ENCODE assay signal across 20 cellular contexts in the genomic region with DNA sequence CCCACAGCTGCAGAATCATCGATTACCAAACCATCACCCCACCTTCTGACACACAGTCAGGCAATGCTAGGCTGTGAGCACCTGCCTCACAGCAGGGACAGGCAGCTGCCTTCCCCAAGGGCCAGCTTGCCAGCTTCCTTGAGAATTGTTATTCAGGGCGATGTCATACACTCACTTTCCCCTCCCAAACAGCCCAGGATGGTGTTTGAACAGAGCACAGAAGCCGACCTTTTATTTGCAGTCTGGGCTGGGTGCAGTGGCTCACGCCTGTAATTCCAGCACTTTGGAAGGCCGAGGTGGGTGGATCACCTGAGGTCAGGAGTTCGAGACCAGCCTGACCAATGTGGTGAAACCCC.
DNase-seq lines count a peak whose midpoint lies in the region; ATAC-seq and TF ChIP-seq lines count a peak whose summit lies in the region.
"Had no signal": no experiment of that assay in that cellular context is flagged by ENCODE, and none has a peak within 500 bp of the region (broad histone marks: within the 10 kb centered on the region; RNA-seq: fewer than 3 reads in every experiment).

No MANE protein-coding gene starts in this region.

- intact Hi-C loops in esophagus squamous epithelium (cut with DNase I) = no loop called here

- H3K4me3 Mint-ChIP-seq in neural progenitor cell = no peak overlapping the region
- no peak overlapping the region for H3K4me3 Mint-ChIP-seq in activated CD4-positive, alpha-beta T cell treated with anti-CD3 and anti-CD28 coated beads, Interleukin-2, amount 10 ng/mL, durations not matched to agents 7 days and 5 days

- H3K4me2 ChIP-seq in neural progenitor cell = peak overlapping the region; percentile 19

- POLR2A ChIA-PET in activated CD4-positive, alpha-beta T cell treated with anti-CD3 and anti-CD28 coated beads, Interleukin-2, amount 10 ng/mL, durations not matched to agents 7 days and 5 days (lab: Charles Lee) = no interaction called here

- peaks cover 43% of the 10 kb centered on the region for H3K4me1 ChIP-seq in neural progenitor cell
- peaks cover 0 to 7% (median 0%) of the 10 kb centered on the region in 3 donors for H3K4me1 ChIP-seq in esophagus squamous epithelium
- H3K4me1 ChIP-seq: pancreas, Peyer's patch had no signal

- no peak for TF ChIP-seq POLR2A in esophagus squamous epithelium (IDR thresholded peaks at IDR 0.05)

- no peaks in the 10 kb centered on the region for H3K27me3 ChIP-seq in neural progenitor cell
- peaks cover 0 to 3% (median 0%) of the 10 kb centered on the region in 4 donors for H3K27me3 ChIP-seq in esophagus squamous epithelium
- H3K27me3 ChIP-seq: pancreas, Peyer's patch had no signal

- H3F3A ChIP-seq in neural progenitor cell (ENCODE audit: low read depth) = peaks cover 19% of the 10 kb centered on the region

- H3K36me3 ChIP-seq in neural progenitor cell = no peaks in the 10 kb centered on the region
- H3K36me3 ChIP-seq in esophagus squamous epithelium = peaks cover 0 to 3% (median 0%) of the 10 kb centered on the region in 3 donors
- H3K36me3 ChIP-seq: pancreas had no signal

- peaks cover 3% of the 10 kb centered on the region for H3K27me3 Mint-ChIP-seq in neural progenitor cell (ENCODE audit: insufficient read depth, low read depth)
- peaks cover 3% of the 10 kb centered on the region for H3K27me3 Mint-ChIP-seq in activated CD4-positive, alpha-beta T cell treated with anti-CD3 and anti-CD28 coated beads, Interleukin-2, amount 10 ng/mL, durations not matched to agents 7 days and 5 days

- H3K79me2 ChIP-seq in neural progenitor cell (ENCODE audit: low read depth) = no peaks in the 10 kb centered on the region

- H3K27ac ChIP-seq in neural progenitor cell = no peak overlapping the region
- H3K27ac ChIP-seq in esophagus squamous epithelium = no peak overlapping the region
- H3K27ac ChIP-seq: 22Rv1, pancreas, Peyer's patch had no signal

- H3K9me3 ChIP-seq in neural progenitor cell (ENCODE audit: low read depth) (no peaks in the 10 kb centered on the region), esophagus squamous epithelium (no peaks in the 10 kb centered on the region)
- H3K9me3 ChIP-seq: pancreas, Peyer's patch had no signal

- 27 to 30% methylated on average over 2 to 3 of the region's 6 CpGs for WGBS in esophagus squamous epithelium, 2 donors

- H3K4me1 Mint-ChIP-seq in neural progenitor cell = peaks cover 45% of the 10 kb centered on the region
- H3K4me1 Mint-ChIP-seq in activated CD4-positive, alpha-beta T cell treated with anti-CD3 and anti-CD28 coated beads, Interleukin-2, amount 10 ng/mL, durations not matched to agents 7 days and 5 days = peaks cover 17% of the 10 kb centered on the region

- CTCF ChIA-PET in activated CD4-positive, alpha-beta T cell treated with anti-CD3 and anti-CD28 coated beads, Interleukin-2, amount 10 ng/mL, durations not matched to agents 7 days and 5 days (lab: Charles Lee) = interaction anchor here (1.3 to 3.8 kb wide), 5 partner anchors 12 to 239 kb away, joined by 3 to 21 read pairs (median 5); no protein-coding TSS in a partner anchor

- TF ChIP-seq CTCF in neural progenitor cell (IDR thresholded peaks at IDR 0.05) (no peak), esophagus squamous epithelium (IDR thresholded peaks at IDR 0.05) (no peak)

- H4K20me1 ChIP-seq in neural progenitor cell (ENCODE audit: low read depth) = no peaks in the 10 kb centered on the region

- ATAC-seq in HG03565 (IDR thresholded peaks at IDR 0.05; ENCODE audit: unreplicated experiment) = no peak
- ATAC-seq: esophagus mucosa, GM12878, SK-N-SH treated with all-trans-retinoic acid at 6 μM for 48 hours had no signal

- H3K9me3 Mint-ChIP-seq in neural progenitor cell = no peaks in the 10 kb centered on the region
- no peaks in the 10 kb centered on the region for H3K9me3 Mint-ChIP-seq in activated CD4-positive, alpha-beta T cell treated with anti-CD3 and anti-CD28 coated beads, Interleukin-2, amount 10 ng/mL, durations not matched to agents 7 days and 5 days

- H2AFZ ChIP-seq in neural progenitor cell (replicated peaks) = no peak overlapping the region

- H3K9ac ChIP-seq in neural progenitor cell = no peak overlapping the region

- peak overlapping the region; percentile 34 for H3K27ac Mint-ChIP-seq in neural progenitor cell
- H3K27ac Mint-ChIP-seq in activated CD4-positive, alpha-beta T cell treated with anti-CD3 and anti-CD28 coated beads, Interleukin-2, amount 10 ng/mL, durations not matched to agents 7 days and 5 days = no peak overlapping the region

- H3K4me3 ChIP-seq in neural progenitor cell = no peak overlapping the region
- no peak overlapping the region for H3K4me3 ChIP-seq in esophagus squamous epithelium
- H3K4me3 ChIP-seq: GM12878, pancreas, Peyer's patch had no signal

- H3K36me3 Mint-ChIP-seq in neural progenitor cell = no peaks in the 10 kb centered on the region
- no peaks in the 10 kb centered on the region for H3K36me3 Mint-ChIP-seq in activated CD4-positive, alpha-beta T cell treated with anti-CD3 and anti-CD28 coated beads, Interleukin-2, amount 10 ng/mL, durations not matched to agents 7 days and 5 days (ENCODE audit: low read depth)

- DNase-seq in DMS 273 (lab: John Stamatoyannopoulos, UW; ENCODE audit: unreplicated experiment) = peak; percentile 63
- DNase-seq in DMS 273 treated with DMSO at 0.1 percent for 48 hours (lab: John Stamatoyannopoulos, UW) = no peak
- peak; percentile 69 to 88 for DNase-seq in NCI-H2081 (lab: John Stamatoyannopoulos, UW)
- peak; percentile 37 to 70 for DNase-seq in SHP77 (lab: John Stamatoyannopoulos, UW)
- DNase-seq in neural progenitor cell (ENCODE audit: low spot score) = no peak
- no peak for DNase-seq in activated CD4-positive, alpha-beta T cell treated with anti-CD3 and anti-CD28 coated beads, Interleukin-2, amount 10 ng/mL, durations not matched to agents 7 days and 5 days
- no peak for DNase-seq in esophagus squamous epithelium (lab: John Stamatoyannopoulos, UW)
- DNase-seq: activated effector memory CD4-positive, alpha-beta T cell treated with Interleukin-2 at 50 U/mL for 16 hours; Calu3; GF-D8; KG1; NCI-H82; pancreas; Peyer's patch; stimulated activated CD4-positive, alpha-beta T cell treated with anti-CD3 and anti-CD28 coated beads, Interleukin-4, amount 100 ng/mL, for 4 hours had no signal

Comparison
In these comparisons a context has a peak if more than half of its experiments do, and no peak if none do; other contexts are left out.
1. DNase-seq: peak in DMS 273 (single experiment), NCI-H2081 (2 of 2) and SHP77 (2 of 2); none in DMS 273 treated with DMSO at 0.1 percent for 48 hours (single experiment), neural progenitor cell (single experiment), activated CD4-positive, alpha-beta T cell treated with anti-CD3 and anti-CD28 coated beads, Interleukin-2, amount 10 ng/mL, durations not matched to agents 7 days and 5 days (single experiment) and esophagus squamous epithelium (single experiment).